ENCODE assay signal across 23 cellular contexts in genomic region chr7:158784270-158784669, GRCh38. TPM values are rescaled to one million over a fixed set of nuclear protein-coding genes. Genes with fewer than 3 reads are reported as not detected.
A peak's percentile ranks its signal among the peaks of the same experiment; 100 is the strongest.
DNase-seq lines count a peak whose midpoint lies in the region; ATAC-seq, FAIRE-seq and TF ChIP-seq lines count a peak whose summit lies in the region.
"Had no signal": no experiment of that assay in that cellular context is flagged by ENCODE, and none has a peak within 500 bp of the region (broad histone marks: within the 10 kb centered on the region; RNA-seq: fewer than 3 reads in every experiment).

No MANE protein-coding gene starts in this region.

- no peak for TF ChIP-seq CTCF in RWPE1 (conservative IDR thresholded peaks at IDR 0.05; ENCODE audit: low read depth)
- no peak for TF ChIP-seq CTCF in gastroesophageal sphincter (IDR thresholded peaks at IDR 0.05)
- TF ChIP-seq CTCF in kidney (IDR thresholded peaks at IDR 0.05; ENCODE audit: borderline replicate concordance, extremely low read depth, insufficient read depth), result no peak
- no peak for TF ChIP-seq CTCF in brain microvascular endothelial cell (IDR thresholded peaks at IDR 0.05; ENCODE audit: low read depth, low read length, missing control alignments)

- WGBS in gastroesophageal sphincter (ENCODE audit: low coverage in 1 of 2), 2 donors, result 24 to 57% methylated on average over 3 to 6 of the region's 7 CpGs

- no peak overlapping the region for H3K9ac ChIP-seq in BLaER1 treated with 17β-estradiol and CSF1 and Interleukin-3, amounts not matched to agents 10 nM and 100 nM
- H3K9ac ChIP-seq in kidney (ENCODE audit: low read length in 2 of 2), result no peak overlapping the region

- peaks cover 71 to 99% (median 89%) of the 10 kb centered on the region in 11 experiments for H3K36me3 ChIP-seq in BLaER1 treated with 17β-estradiol and CSF1 and Interleukin-3, amounts not matched to agents 10 nM and 100 nM
- H3K36me3 ChIP-seq in gastroesophageal sphincter (peaks cover 0 to 60% of the 10 kb centered on the region in 2 donors), kidney (ENCODE audit: control insufficient read depth in 1 of 2, insufficient read depth in 2 of 2, low read length in 2 of 2) (peaks cover 21 to 23% of the 10 kb centered on the region in 2 donors), brain microvascular endothelial cell (replicated peaks) (peaks cover 41% of the 10 kb centered on the region)

- no peaks in the 10 kb centered on the region for H3K9me3 Mint-ChIP-seq in stimulated activated naive B cell treated with anti-CD40 and anti-IgM and Interleukin-4, amounts not matched to agents 10 μg/mL and 1 μg/mL and 100 μg/mL, for 72 hours
- H3K9me3 Mint-ChIP-seq: activated CD8-positive, alpha-beta T cell treated with anti-CD3 and anti-CD28 coated beads for 36 hours; activated naive CD8-positive, alpha-beta T cell treated with anti-CD3 and anti-CD28 coated beads for 36 hours; activated T-cell treated with anti-CD3 and anti-CD28 coated beads, Interleukin-2, amount 50 U/mL, for 72 hours had no signal

- H4K20me1 ChIP-seq in BLaER1 treated with 17β-estradiol and CSF1 and Interleukin-3, amounts not matched to agents 10 nM and 100 nM, result peaks cover 0 to 24% (median 8%) of the 10 kb centered on the region in 11 experiments; a peak in 10 of 22 replicates

- H3K4me1 Mint-ChIP-seq in stimulated activated naive B cell treated with anti-CD40 and anti-IgM and Interleukin-4, amounts not matched to agents 10 μg/mL and 1 μg/mL and 100 μg/mL, for 72 hours, result no peaks in the 10 kb centered on the region

- peaks cover 0 to 28% (median 20%) of the 10 kb centered on the region in 10 experiments; a peak in 15 of 20 replicates for H3K4me1 ChIP-seq in BLaER1 treated with 17β-estradiol and CSF1 and Interleukin-3, amounts not matched to agents 10 nM and 100 nM
- H3K4me1 ChIP-seq in gastroesophageal sphincter (peaks cover 13 to 75% (median 19%) of the 10 kb centered on the region in 3 donors), kidney (ENCODE audit: control insufficient read depth in 1 of 2, insufficient read depth in 1 of 2, low read depth in 1 of 2, low read length in 2 of 2) (peaks cover 0 to 6% of the 10 kb centered on the region in 2 donors)

- H3K4me3 Mint-ChIP-seq in stimulated activated naive B cell treated with anti-CD40 and anti-IgM and Interleukin-4, amounts not matched to agents 10 μg/mL and 1 μg/mL and 100 μg/mL, for 72 hours, result no peak overlapping the region
- H3K4me3 Mint-ChIP-seq: activated CD8-positive, alpha-beta T cell treated with anti-CD3 and anti-CD28 coated beads for 36 hours; activated naive CD8-positive, alpha-beta T cell treated with anti-CD3 and anti-CD28 coated beads for 36 hours; activated T-cell treated with anti-CD3 and anti-CD28 coated beads, Interleukin-2, amount 50 U/mL, for 72 hours had no signal

- no peak for TF ChIP-seq POLR2A in gastroesophageal sphincter (IDR thresholded peaks at IDR 0.05)

- H3K36me3 Mint-ChIP-seq in stimulated activated naive B cell treated with anti-CD40 and anti-IgM and Interleukin-4, amounts not matched to agents 10 μg/mL and 1 μg/mL and 100 μg/mL, for 72 hours, result peaks cover 5 to 10% of the 10 kb centered on the region in 2 donors

- no peak for FAIRE-seq in kidney (lab: Jason Lieb, UNC)
- FAIRE-seq: bronchial epithelial cell, pancreas, small intestine had no signal

- 0 out of 22 replicates have a peak overlapping the region, but pooled peaks of 1 of the 11 experiments have one; percentile 8 for H3K27ac ChIP-seq in BLaER1 treated with 17β-estradiol and CSF1 and Interleukin-3, amounts not matched to agents 10 nM and 100 nM
- H3K27ac ChIP-seq in RWPE1 (peak overlapping the region; percentile 66), gastroesophageal sphincter (peak overlapping the region; percentile 75 to 90 (median 87)), kidney (ENCODE audit: low read depth in 2 of 2, low read length in 2 of 2) (no peak overlapping the region), brain microvascular endothelial cell (no peak overlapping the region)
- H3K27ac ChIP-seq: SK-N-MC had no signal

- no peak overlapping the region for H3K4me3 ChIP-seq in BLaER1 treated with 17β-estradiol and CSF1 and Interleukin-3, amounts not matched to agents 10 nM and 100 nM
- H3K4me3 ChIP-seq in gastroesophageal sphincter, result no peak overlapping the region
- H3K4me3 ChIP-seq in kidney (ENCODE audit: low read length in 2 of 2), result no peak overlapping the region
- H3K4me3 ChIP-seq in brain microvascular endothelial cell (ENCODE audit: low read depth, low read length), result no peak overlapping the region
- H3K4me3 ChIP-seq: dorsolateral prefrontal cortex, pancreas, SK-N-MC, thyroid gland had no signal

- H3K27me3 Mint-ChIP-seq in stimulated activated naive B cell treated with anti-CD40 and anti-IgM and Interleukin-4, amounts not matched to agents 10 μg/mL and 1 μg/mL and 100 μg/mL, for 72 hours, result no peaks in the 10 kb centered on the region
- H3K27me3 Mint-ChIP-seq: activated CD8-positive, alpha-beta T cell treated with anti-CD3 and anti-CD28 coated beads for 36 hours; activated naive CD8-positive, alpha-beta T cell treated with anti-CD3 and anti-CD28 coated beads for 36 hours had no signal

- H3K4me2 ChIP-seq in BLaER1 treated with 17β-estradiol and CSF1 and Interleukin-3, amounts not matched to agents 10 nM and 100 nM, result peak overlapping the region in 7 of 11 experiments; percentile 16 to 58 (median 31); a peak in 8 of 22 replicates

- intact Hi-C loops in kidney (cut with DNase I), result no loop called here

- TF ChIP-seq EP300 in gastroesophageal sphincter (IDR thresholded peaks at IDR 0.05), result no peak

- CTCF ChIA-PET in RWPE1 (lab: Yijun Ruan, JAX), result no interaction called here

- in situ Hi-C loops in brain microvascular endothelial cell (cut with HindIII; ENCODE audit: low pct_ligation_motif_present, low sequenced_read_pairs), result no loop called here

- H3K27me3 ChIP-seq in BLaER1 treated with 17β-estradiol and CSF1 and Interleukin-3, amounts not matched to agents 10 nM and 100 nM, result no peaks in the 10 kb centered on the region
- H3K27me3 ChIP-seq in gastroesophageal sphincter, result no peaks in the 10 kb centered on the region
- H3K27me3 ChIP-seq in brain microvascular endothelial cell (replicated peaks), result no peaks in the 10 kb centered on the region
- H3K27me3 ChIP-seq: dorsolateral prefrontal cortex, pancreas, thyroid gland had no signal

- H3K9me3 ChIP-seq in BLaER1 treated with 17β-estradiol and CSF1 and Interleukin-3, amounts not matched to agents 10 nM and 100 nM (replicated peaks in 1 of 11), result peaks cover 0 to 9% (median 0%) of the 10 kb centered on the region in 11 experiments; a peak in 6 of 22 replicates
- H3K9me3 ChIP-seq in gastroesophageal sphincter (no peaks in the 10 kb centered on the region), kidney (ENCODE audit: control insufficient read depth in 1 of 2, low read length in 2 of 2) (no peaks in the 10 kb centered on the region)
- H3K9me3 ChIP-seq: thyroid gland had no signal

- POLR2A ChIA-PET in RWPE1 (lab: Yijun Ruan, JAX; ENCODE audit: low non-redundant PET), result no interaction called here

- peak overlapping the region; percentile 52 for H3K27ac Mint-ChIP-seq in stimulated activated naive B cell treated with anti-CD40 and anti-IgM and Interleukin-4, amounts not matched to agents 10 μg/mL and 1 μg/mL and 100 μg/mL, for 72 hours
- H3K27ac Mint-ChIP-seq: activated CD8-positive, alpha-beta T cell treated with anti-CD3 and anti-CD28 coated beads for 36 hours; activated naive CD8-positive, alpha-beta T cell treated with anti-CD3 and anti-CD28 coated beads for 36 hours; activated T-cell treated with anti-CD3 and anti-CD28 coated beads, Interleukin-2, amount 50 U/mL, for 72 hours had no signal

- DNase-seq in RWPE1 (ENCODE audit: low spot score) (no peak), kidney (no peak), brain microvascular endothelial cell (no peak), AG08396 (ENCODE audit: low spot score) (no peak)
- DNase-seq in stimulated activated naive B cell treated with anti-CD40 and anti-IgM and Interleukin-4, amounts not matched to agents 10 μg/mL and 1 μg/mL and 100 μg/mL, for 72 hours, result no peak
- DNase-seq: activated CD4-positive, CD25-positive, alpha-beta regulatory T cell; activated naive CD8-positive, alpha-beta T cell treated with anti-CD3 and anti-CD28 coated beads for 36 hours; activated T-cell treated with anti-CD3 and anti-CD28 coated beads, Interleukin-2, amount 50 U/mL, for 72 hours; dorsolateral prefrontal cortex; EL; KG1; MV-4-11; NCI-H1930; pancreas; small intestine; stimulated activated CD4-positive, alpha-beta T cell treated with anti-CD3 and anti-CD28 coated beads, Interleukin-4, amount 100 ng/mL, for 4 hours; thyroid gland had no signal

- no peak for ATAC-seq in gastroesophageal sphincter
- ATAC-seq in stimulated activated naive B cell treated with anti-CD40 and anti-IgM and Interleukin-4, amounts not matched to agents 10 μg/mL and 1 μg/mL and 100 μg/mL, for 72 hours (replicated peaks), result no peak
- ATAC-seq: activated T-cell treated with anti-CD3 and anti-CD28 coated beads, Interleukin-2, amount 50 U/mL, for 72 hours; Panc1; pancreas had no signal

RNA-seq across cellular contexts. Expression of gene ESYT2, which starts 45.0 kb away (rescaled TPM):
- total RNA-seq in gastroesophageal sphincter (100 to 1,000 TPM; 209 to 286 (median 230) TPM), kidney (95.8 TPM)
- polyA plus RNA-seq in kidney (ENCODE audit: insufficient read depth, low read depth, low replicate concordance), result 19.4 TPM

Comparison
In these comparisons a context has a peak if more than half of its experiments do, and no peak if none do; other contexts are left out.
1. H3K27ac ChIP-seq: peak in RWPE1 (single experiment) and gastroesophageal sphincter (4 of 4); none in kidney (0 of 2) and brain microvascular endothelial cell (single experiment).